Comparison of ENCODE assay signal across 8 cellular contexts in genomic region chr7:34748244-34749039, GRCh38.
DNase-seq lines count a peak whose midpoint lies in the region; ATAC-seq, FAIRE-seq and TF ChIP-seq lines count a peak whose summit lies in the region.

No MANE protein-coding gene starts in this region.

- H3K27me3 Mint-ChIP-seq in activated CD8-positive, alpha-beta T cell treated with anti-CD3 and anti-CD28 coated beads for 36 hours = peaks cover 2% of the 10 kb centered on the region

- ATAC-seq in A549 (peak; percentile 92 to 95), HG02943 (IDR thresholded peaks at IDR 0.05; ENCODE audit: low read depth, unreplicated experiment) (peak; percentile 37), upper lobe of right lung (peak; percentile 94), HG02981 (IDR thresholded peaks at IDR 0.05; ENCODE audit: unreplicated experiment) (no peak), GM21576 (IDR thresholded peaks at IDR 0.05; ENCODE audit: unreplicated experiment) (no peak)
- ATAC-seq in activated CD8-positive, alpha-beta T cell treated with anti-CD3 and anti-CD28 coated beads for 36 hours = no peak

- no peaks in the 10 kb centered on the region for H3K4me1 Mint-ChIP-seq in activated CD8-positive, alpha-beta T cell treated with anti-CD3 and anti-CD28 coated beads for 36 hours (ENCODE audit: low read depth)

- no peaks in the 10 kb centered on the region for H3K36me3 ChIP-seq in left ventricle myocardium inferior
- no peaks in the 10 kb centered on the region for H3K36me3 ChIP-seq in upper lobe of right lung

- WGBS in A549 (ENCODE audit: missing lambda C conversion rate) = 10% methylated on average over 7 of the region's 7 CpGs

- intact Hi-C loops in left ventricle myocardium inferior (cut with micrococcal nuclease) = no loop called here
- intact Hi-C loops in upper lobe of right lung (cut with DNase I) = no loop called here
- intact Hi-C loops in activated CD8-positive, alpha-beta T cell treated with anti-CD3 and anti-CD28 coated beads for 36 hours (cut with micrococcal nuclease) = no loop called here

- TF ChIP-seq RAD21 in A549 (conservative IDR thresholded peaks at IDR 0.05 in 1 of 2, IDR thresholded peaks at IDR 0.05 in 1 of 2) = peak in 1 of 2 experiments; percentile 47; a peak in 3 of 5 replicates

- POLR2A ChIA-PET in A549 (lab: Yijun Ruan, JAX) = no interaction called here
- POLR2A ChIA-PET in activated CD8-positive, alpha-beta T cell treated with anti-CD3 and anti-CD28 coated beads for 36 hours (lab: Charles Lee) = no interaction called here

- no peaks in the 10 kb centered on the region for H3K9me3 Mint-ChIP-seq in activated CD8-positive, alpha-beta T cell treated with anti-CD3 and anti-CD28 coated beads for 36 hours

- no peaks in the 10 kb centered on the region for H3K27me3 ChIP-seq in left ventricle myocardium inferior (ENCODE audit: low read depth)
- no peaks in the 10 kb centered on the region for H3K27me3 ChIP-seq in upper lobe of right lung

- H3K36me3 Mint-ChIP-seq in activated CD8-positive, alpha-beta T cell treated with anti-CD3 and anti-CD28 coated beads for 36 hours (ENCODE audit: low read depth) = no peaks in the 10 kb centered on the region

- peak overlapping the region; percentile 64 to 82 for H3K27ac ChIP-seq in A549
- peak overlapping the region; percentile 84 for H3K27ac ChIP-seq in left ventricle myocardium inferior (replicated peaks)
- peak overlapping the region; percentile 55 for H3K27ac ChIP-seq in upper lobe of right lung

- peak overlapping the region; percentile 71 for H3K4me2 ChIP-seq in A549

- no peak overlapping the region for H3K27ac Mint-ChIP-seq in activated CD8-positive, alpha-beta T cell treated with anti-CD3 and anti-CD28 coated beads for 36 hours

- TF ChIP-seq CTCF in A549 (IDR thresholded peaks at IDR 0.05) (no peak), left ventricle myocardium inferior (IDR thresholded peaks at IDR 0.05; ENCODE audit: borderline replicate concordance) (no peak), upper lobe of right lung (IDR thresholded peaks at IDR 0.05) (no peak)
- TF ChIP-seq CTCF in activated CD8-positive, alpha-beta T cell treated with anti-CD3 and anti-CD28 coated beads for 36 hours (IDR thresholded peaks at IDR 0.05) = no peak

- H3K4me3 Mint-ChIP-seq in activated CD8-positive, alpha-beta T cell treated with anti-CD3 and anti-CD28 coated beads for 36 hours = no peak overlapping the region

- H3K9me3 ChIP-seq in A549 = no peaks in the 10 kb centered on the region
- no peaks in the 10 kb centered on the region for H3K9me3 ChIP-seq in left ventricle myocardium inferior (replicated peaks)
- H3K9me3 ChIP-seq in upper lobe of right lung = no peaks in the 10 kb centered on the region

- CTCF ChIA-PET in A549 (lab: Yijun Ruan, JAX) = interaction anchor here (0.8 to 1.2 kb wide), 3 partner anchors 50 to 428 kb away, joined by 3 to 4 read pairs (median 3); no protein-coding TSS in a partner anchor
- CTCF ChIA-PET in activated CD8-positive, alpha-beta T cell treated with anti-CD3 and anti-CD28 coated beads for 36 hours (lab: Charles Lee) = interaction anchor here (1.3 kb wide), 1 partner anchor 12 kb away, joined by 3 read pairs; no protein-coding TSS in a partner anchor

- no peak for TF ChIP-seq POLR2A in A549 (IDR thresholded peaks at IDR 0.05; ENCODE audit: low read length)

- peak; percentile 91 for FAIRE-seq in A549 (lab: Jason Lieb, UNC)

- DNase-seq in A549 (ENCODE audit: low read depth in 1 of 2, low spot score in 1 of 2) = peak; percentile 74 to 89
- peak; percentile 97 for DNase-seq in SHP77 treated with DMSO at 0.1 percent for 48 hours (lab: John Stamatoyannopoulos, UW)
- DNase-seq in left ventricle myocardium inferior = peak; percentile 81
- peak; percentile 90 for DNase-seq in upper lobe of right lung
- DNase-seq in activated CD8-positive, alpha-beta T cell treated with anti-CD3 and anti-CD28 coated beads for 36 hours = no peak

- no peak overlapping the region for H3K4me3 ChIP-seq in A549
- H3K4me3 ChIP-seq in left ventricle myocardium inferior = peak overlapping the region; percentile 30
- no peak overlapping the region for H3K4me3 ChIP-seq in upper lobe of right lung

- peak; percentile 31 to 73; a peak in 3 of 5 replicates for TF ChIP-seq EP300 in A549 (IDR thresholded peaks at IDR 0.05)

- H3K4me1 ChIP-seq in A549 (peaks cover 36% of the 10 kb centered on the region), left ventricle myocardium inferior (peaks cover 21% of the 10 kb centered on the region), upper lobe of right lung (peaks cover 14% of the 10 kb centered on the region)

TF ChIP-seq in A549, 52 proteins besides CTCF, POLR2A, EP300 and RAD21:
- no peak for TF ChIP-seq CBX8 (IDR thresholded peaks at IDR 0.05)
- TF ChIP-seq HOXB5 (CRISPR knock-in tag; IDR thresholded peaks at IDR 0.05) = no peak
- TF ChIP-seq JUNB (IDR thresholded peaks at IDR 0.05) = peak; percentile 85
- peak; percentile 57 for TF ChIP-seq FOSL2 (IDR thresholded peaks at IDR 0.05)
- peak; percentile 76 for TF ChIP-seq FOSL2 (CRISPR knock-in tag; IDR thresholded peaks at IDR 0.05)
- no peak for TF ChIP-seq MYC (IDR thresholded peaks at IDR 0.05; ENCODE audit: borderline replicate concordance, low read length)
- no peak for TF ChIP-seq RCOR1 (IDR thresholded peaks at IDR 0.05; ENCODE audit: low read depth, low read length)
- TF ChIP-seq MAX (IDR thresholded peaks at IDR 0.05) = peak; percentile 69
- 0 out of 2 replicates have a peak, but pooled peaks have one; percentile 24 for TF ChIP-seq E2F6 (IDR thresholded peaks at IDR 0.05; ENCODE audit: borderline replicate concordance, low read depth)
- TF ChIP-seq SREBF2 (IDR thresholded peaks at IDR 0.05) = no peak
- no peak for TF ChIP-seq RARB (CRISPR knock-in tag; IDR thresholded peaks at IDR 0.05)
- no peak for TF ChIP-seq EHMT2 (IDR thresholded peaks at IDR 0.05; ENCODE audit: low read depth)
- no peak for TF ChIP-seq FOSB (CRISPR knock-in tag; IDR thresholded peaks at IDR 0.05)
- peak in 1 of 2 experiments; percentile 21; a peak in 1 of 4 replicates for TF ChIP-seq CEBPB (IDR thresholded peaks at IDR 0.05)
- peak; percentile 70; the same call in 1 of the 2 replicates for TF ChIP-seq GATA3 (IDR thresholded peaks at IDR 0.05; ENCODE audit: borderline replicate concordance)
- TF ChIP-seq JUN (IDR thresholded peaks at IDR 0.05) = peak; percentile 31 to 80; a peak in 3 of 5 replicates
- TF ChIP-seq ZFP36 (IDR thresholded peaks at IDR 0.05; ENCODE audit: borderline replicate concordance, partially characterized antibody) = peak; percentile 71
- no peak for TF ChIP-seq BHLHE40 (IDR thresholded peaks at IDR 0.05; ENCODE audit: low read depth, low read length)
- TF ChIP-seq HOXB13 (CRISPR knock-in tag; IDR thresholded peaks at IDR 0.05; ENCODE audit: low read depth) = no peak
- TF ChIP-seq TFCP2L1 (CRISPR knock-in tag; IDR thresholded peaks at IDR 0.05) = no peak
- no peak for TF ChIP-seq PHF8 (IDR thresholded peaks at IDR 0.05; ENCODE audit: borderline replicate concordance, low read depth)
- no peak for TF ChIP-seq HDAC2 (IDR thresholded peaks at IDR 0.05)

Comparison
In these comparisons a context has a peak if more than half of its experiments do, and no peak if none do; other contexts are left out.
1. ATAC-seq: peak in A549 (2 of 2), HG02943 (single experiment) and upper lobe of right lung (single experiment); none in activated CD8-positive, alpha-beta T cell treated with anti-CD3 and anti-CD28 coated beads for 36 hours (single experiment), HG02981 (single experiment) and GM21576 (single experiment).
2. Peak in every context shown above with its lines, with median percentiles within 50 percentile points of each other: H3K27ac ChIP-seq.